ENCODE assay signal across 25 cellular contexts in the genomic region with DNA sequence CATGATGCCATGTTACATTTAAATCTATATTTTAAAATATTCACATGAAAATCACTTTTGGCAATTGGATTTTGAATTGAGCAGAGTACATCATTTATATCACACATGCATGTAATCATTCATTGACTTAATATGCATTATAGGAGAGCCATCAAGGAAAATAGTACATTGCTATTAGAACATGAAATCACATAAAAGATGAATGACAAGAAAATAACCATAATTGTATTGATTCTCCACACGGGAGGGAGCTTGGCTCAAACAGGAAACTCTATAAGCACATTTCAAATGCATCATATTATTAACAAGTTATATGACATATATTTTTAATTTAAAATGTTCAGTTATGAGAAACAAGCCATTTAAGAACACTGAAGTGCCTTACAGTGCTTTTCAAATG.
"Had no signal": no experiment of that assay in that cellular context is flagged by ENCODE, and none has a peak within 500 bp of the region (broad histone marks: within the 10 kb centered on the region; RNA-seq: fewer than 3 reads in every experiment).

No MANE protein-coding gene starts in this region.

- H3K4me3 ChIP-seq: colonic mucosa, esophagus squamous epithelium, gastrocnemius medialis, heart right ventricle, left lung, lower lobe of right lung, mucosa of descending colon had no signal

- H3K27me3 ChIP-seq: colonic mucosa, esophagus squamous epithelium, gastrocnemius medialis, heart right ventricle, left lung had no signal

- FAIRE-seq: endometrium, islet of Langerhans, keratinocyte had no signal

- H3K4me1 ChIP-seq: colonic mucosa, esophagus squamous epithelium, gastrocnemius medialis, heart right ventricle, left lung, lower lobe of right lung had no signal

- H3K27ac ChIP-seq: colonic mucosa, epithelial cell of prostate, esophagus squamous epithelium, gastrocnemius medialis, heart right ventricle, left lung, lower lobe of right lung had no signal

- DNase-seq: colonic mucosa; cortex of kidney; effector CD8-positive, alpha-beta T cell; effector memory CD8-positive, alpha-beta T cell; endodermal cell; erythroblast; esophagus squamous epithelium; foreskin fibroblast; foreskin melanocyte; gastrocnemius medialis; glutamatergic neuron; head of caudate nucleus; heart right ventricle; hippocampal formation; left cardiac atrium; left lung; left ventricle myocardium superior; lower lobe of right lung; mesenchymal stem cell; mucosa of descending colon; naive B cell had no signal

- H3K36me3 ChIP-seq: colonic mucosa, esophagus squamous epithelium, gastrocnemius medialis, heart right ventricle, left lung, lower lobe of right lung had no signal

- H3K9me3 ChIP-seq: colonic mucosa, esophagus squamous epithelium, gastrocnemius medialis, left lung, lower lobe of right lung, mucosa of descending colon had no signal
